Comparison of ENCODE assay signal across 14 cellular contexts in the genomic region with DNA sequence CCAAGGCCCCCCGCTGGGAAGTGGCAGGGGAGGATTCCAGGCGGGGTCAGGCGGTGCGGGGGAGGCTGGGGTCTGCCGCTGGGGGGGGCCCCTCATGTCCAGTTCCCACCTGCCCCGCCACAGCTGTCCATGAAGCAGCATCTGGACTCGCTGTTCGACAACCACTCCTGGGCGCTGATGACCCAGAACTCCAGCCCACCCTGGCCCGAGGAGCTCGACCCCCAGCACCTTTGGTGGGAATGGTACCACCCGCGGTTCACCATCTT. TPM values are rescaled to one million over a fixed set of nuclear protein-coding genes. Genes with fewer than 3 reads are reported as not detected.
"Had no signal": no experiment of that assay in that cellular context is flagged by ENCODE, and none has a peak within 500 bp of the region (broad histone marks: within the 10 kb centered on the region; RNA-seq: fewer than 3 reads in every experiment).

No MANE protein-coding gene starts in this region.

RNA-seq across cellular contexts. Expression of a gene that starts 7.1 kb away (rescaled TPM):
- total RNA-seq: activated CD4-positive, alpha-beta memory T cell treated with anti-CD3 and anti-CD28 coated beads for 36 hours; activated CD4-positive, alpha-beta T cell treated with anti-CD3 and anti-CD28 coated beads for 36 hours; activated CD4-positive, alpha-beta T cell treated with anti-CD3 and anti-CD28 coated beads, Interleukin-2, amount 10 ng/mL, durations not matched to agents 24 days and 14 days; activated CD4-positive, alpha-beta T cell treated with anti-CD3 and anti-CD28 coated beads, Interleukin-2, amount 10 ng/mL, durations not matched to agents 7 days and 5 days; activated CD8-positive, alpha-beta memory T cell treated with anti-CD3 and anti-CD28 coated beads for 36 hours; activated CD8-positive, alpha-beta memory T cell treated with anti-CD3 and anti-CD28 coated beads, Interleukin-2, amount 10 ng/mL, durations not matched to agents 7 days and 5 days; activated CD8-positive, alpha-beta T cell treated with anti-CD3 and anti-CD28 coated beads for 36 hours; activated CD8-positive, alpha-beta T cell treated with anti-CD3 and anti-CD28 coated beads, Interleukin-2, amount 10 ng/mL, durations not matched to agents 7 days and 5 days; T-helper 1 cell treated with Interleukin-12 subunit alpha and Interleukin-12 subunit beta and Interleukin-4 antibody, amounts not matched to agents 30 ng/mL and 1 ng/mL, for 36 hours; T-helper 17 cell; T-helper 2 cell treated with Interferon-gamma antibody and Interleukin-4, amounts not matched to agents 100 ng/mL and 5 ng/mL, for 36 hours had no signal

RNA-seq across cellular contexts. Expression of a gene that starts 11.1 kb away (rescaled TPM):
- total RNA-seq: activated B cell treated with CpG ODN at 0.5 μM for 24 hours; activated CD4-positive, alpha-beta memory T cell treated with anti-CD3 and anti-CD28 coated beads for 36 hours; activated CD4-positive, alpha-beta memory T cell treated with anti-CD3 and anti-CD28 coated beads, Interleukin-2, amount 10 ng/mL, durations not matched to agents 7 days and 5 days; activated CD4-positive, alpha-beta T cell treated with anti-CD3 and anti-CD28 coated beads for 36 hours; activated CD4-positive, alpha-beta T cell treated with anti-CD3 and anti-CD28 coated beads, Interleukin-2, amount 10 ng/mL, durations not matched to agents 24 days and 14 days; activated CD4-positive, alpha-beta T cell treated with anti-CD3 and anti-CD28 coated beads, Interleukin-2, amount 10 ng/mL, durations not matched to agents 7 days and 5 days; activated CD8-positive, alpha-beta memory T cell treated with anti-CD3 and anti-CD28 coated beads for 36 hours; activated CD8-positive, alpha-beta memory T cell treated with anti-CD3 and anti-CD28 coated beads, Interleukin-2, amount 10 ng/mL, durations not matched to agents 7 days and 5 days; activated CD8-positive, alpha-beta T cell treated with anti-CD3 and anti-CD28 coated beads for 36 hours; activated CD8-positive, alpha-beta T cell treated with anti-CD3 and anti-CD28 coated beads, Interleukin-2, amount 10 ng/mL, durations not matched to agents 7 days and 5 days; T-helper 1 cell treated with Interleukin-12 subunit alpha and Interleukin-12 subunit beta and Interleukin-4 antibody, amounts not matched to agents 30 ng/mL and 1 ng/mL, for 36 hours; T-helper 17 cell; T-helper 2 cell treated with Interferon-gamma antibody and Interleukin-4, amounts not matched to agents 100 ng/mL and 5 ng/mL, for 36 hours had no signal

RNA-seq across cellular contexts. Expression of a gene that starts 14.6 kb away (rescaled TPM):
- total RNA-seq: activated B cell treated with CpG ODN at 0.5 μM for 24 hours; activated CD4-positive, alpha-beta memory T cell treated with anti-CD3 and anti-CD28 coated beads for 36 hours; activated CD4-positive, alpha-beta memory T cell treated with anti-CD3 and anti-CD28 coated beads, Interleukin-2, amount 10 ng/mL, durations not matched to agents 7 days and 5 days; activated CD4-positive, alpha-beta T cell treated with anti-CD3 and anti-CD28 coated beads for 36 hours; activated CD4-positive, alpha-beta T cell treated with anti-CD3 and anti-CD28 coated beads, Interleukin-2, amount 10 ng/mL, durations not matched to agents 24 days and 14 days; activated CD4-positive, alpha-beta T cell treated with anti-CD3 and anti-CD28 coated beads, Interleukin-2, amount 10 ng/mL, durations not matched to agents 7 days and 5 days; activated CD8-positive, alpha-beta memory T cell treated with anti-CD3 and anti-CD28 coated beads for 36 hours; activated CD8-positive, alpha-beta memory T cell treated with anti-CD3 and anti-CD28 coated beads, Interleukin-2, amount 10 ng/mL, durations not matched to agents 7 days and 5 days; activated CD8-positive, alpha-beta T cell treated with anti-CD3 and anti-CD28 coated beads for 36 hours; activated CD8-positive, alpha-beta T cell treated with anti-CD3 and anti-CD28 coated beads, Interleukin-2, amount 10 ng/mL, durations not matched to agents 7 days and 5 days; T-helper 1 cell treated with Interleukin-12 subunit alpha and Interleukin-12 subunit beta and Interleukin-4 antibody, amounts not matched to agents 30 ng/mL and 1 ng/mL, for 36 hours; T-helper 17 cell; T-helper 2 cell treated with Interferon-gamma antibody and Interleukin-4, amounts not matched to agents 100 ng/mL and 5 ng/mL, for 36 hours had no signal

RNA-seq across cellular contexts. Expression of a gene that starts 24.9 kb away (rescaled TPM):
- total RNA-seq: activated B cell treated with CpG ODN at 0.5 μM for 24 hours; activated CD4-positive, alpha-beta memory T cell treated with anti-CD3 and anti-CD28 coated beads for 36 hours; activated CD4-positive, alpha-beta memory T cell treated with anti-CD3 and anti-CD28 coated beads, Interleukin-2, amount 10 ng/mL, durations not matched to agents 7 days and 5 days; activated CD4-positive, alpha-beta T cell treated with anti-CD3 and anti-CD28 coated beads for 36 hours; activated CD4-positive, alpha-beta T cell treated with anti-CD3 and anti-CD28 coated beads, Interleukin-2, amount 10 ng/mL, durations not matched to agents 24 days and 14 days; activated CD4-positive, alpha-beta T cell treated with anti-CD3 and anti-CD28 coated beads, Interleukin-2, amount 10 ng/mL, durations not matched to agents 7 days and 5 days; activated CD8-positive, alpha-beta memory T cell treated with anti-CD3 and anti-CD28 coated beads for 36 hours; activated CD8-positive, alpha-beta memory T cell treated with anti-CD3 and anti-CD28 coated beads, Interleukin-2, amount 10 ng/mL, durations not matched to agents 7 days and 5 days; activated CD8-positive, alpha-beta T cell treated with anti-CD3 and anti-CD28 coated beads for 36 hours; activated CD8-positive, alpha-beta T cell treated with anti-CD3 and anti-CD28 coated beads, Interleukin-2, amount 10 ng/mL, durations not matched to agents 7 days and 5 days; T-helper 1 cell treated with Interleukin-12 subunit alpha and Interleukin-12 subunit beta and Interleukin-4 antibody, amounts not matched to agents 30 ng/mL and 1 ng/mL, for 36 hours; T-helper 17 cell; T-helper 2 cell treated with Interferon-gamma antibody and Interleukin-4, amounts not matched to agents 100 ng/mL and 5 ng/mL, for 36 hours; WTC11 had no signal

RNA-seq across cellular contexts. Expression of a gene that starts 44.5 kb away (rescaled TPM):
- total RNA-seq: activated B cell treated with CpG ODN at 0.5 μM for 24 hours, T-helper 17 cell had no signal
